ENCODE assay signal across 9 cellular contexts in genomic region chr2:173961346-173961705, GRCh38. TPM values are rescaled to one million over a fixed set of nuclear protein-coding genes. Genes with fewer than 3 reads are reported as not detected.
DNase-seq lines count a peak whose midpoint lies in the region; ATAC-seq and TF ChIP-seq lines count a peak whose summit lies in the region.
"Had no signal": no experiment of that assay in that cellular context is flagged by ENCODE, and none has a peak within 500 bp of the region (broad histone marks: within the 10 kb centered on the region; RNA-seq: fewer than 3 reads in every experiment).

No MANE protein-coding gene starts in this region.

- no peak for TF ChIP-seq CTCF in DND-41 (IDR thresholded peaks at IDR 0.05; ENCODE audit: borderline replicate concordance, extremely low read depth, low read length, poor library complexity, severe bottlenecking)
- TF ChIP-seq CTCF in lower leg skin (IDR thresholded peaks at IDR 0.05), result no peak

- H3K4me3 Mint-ChIP-seq in activated T-helper 17 cell treated with anti-CD3 and anti-CD28 coated beads, Interleukin-2, amount 50 U/mL, for 72 hours, result peak overlapping the region; percentile 90
- H3K4me3 Mint-ChIP-seq in natural killer cell treated with Interleukin-12 subunit alpha and Interleukin-12 subunit beta and Interleukin-15 and Interleukin-18, amount 100 ng/mL, for 72 hours, result peak overlapping the region; percentile 74

- intact Hi-C loops in lower leg skin (cut with DNase I; ENCODE audit: low total_unique reads), result no loop called here

- peaks cover 34% of the 10 kb centered on the region for H4K20me1 ChIP-seq in DND-41 (ENCODE audit: insufficient read depth, low read length)

- H3K27me3 ChIP-seq in DND-41 (ENCODE audit: insufficient read depth, low read length, poor library complexity), result no peaks in the 10 kb centered on the region
- no peaks in the 10 kb centered on the region for H3K27me3 ChIP-seq in HUES48 (ENCODE audit: control insufficient read depth, insufficient read depth, low read length)

- H3K36me3 ChIP-seq in DND-41 (ENCODE audit: insufficient read depth, low read length) (peaks cover 40% of the 10 kb centered on the region), HUES48 (ENCODE audit: control insufficient read depth, insufficient read depth, low read length) (peaks cover 6% of the 10 kb centered on the region; the same call in 1 of the 2 replicates)

- H3K4me1 ChIP-seq in DND-41 (ENCODE audit: insufficient read depth, low read length) (peaks cover 54% of the 10 kb centered on the region), HUES48 (ENCODE audit: control insufficient read depth, insufficient read depth, low read length) (peaks cover 17% of the 10 kb centered on the region)

- H2AFZ ChIP-seq in DND-41 (ENCODE audit: low read depth, low read length), result no peak overlapping the region

- WGBS in lower leg skin, 2 donors, result 85% methylated on average over 1 of the region's 1 CpG

- H3K36me3 Mint-ChIP-seq in activated T-helper 17 cell treated with anti-CD3 and anti-CD28 coated beads, Interleukin-2, amount 50 U/mL, for 72 hours (ENCODE audit: low read depth), result peaks cover 75% of the 10 kb centered on the region
- H3K36me3 Mint-ChIP-seq in natural killer cell treated with Interleukin-12 subunit alpha and Interleukin-12 subunit beta and Interleukin-15 and Interleukin-18, amount 100 ng/mL, for 72 hours, result peaks cover 15% of the 10 kb centered on the region

- H3K9ac ChIP-seq in DND-41 (ENCODE audit: low read depth, low read length) (no peak overlapping the region), HUES48 (ENCODE audit: low read depth, low read length) (no peak overlapping the region)

- peak overlapping the region; percentile 44; the same call in 1 of the 2 replicates for H3K27ac ChIP-seq in DND-41 (ENCODE audit: low read length)
- no peak overlapping the region for H3K27ac ChIP-seq in HUES48 (ENCODE audit: low read depth, low read length)

- H3K9me3 Mint-ChIP-seq in activated T-helper 17 cell treated with anti-CD3 and anti-CD28 coated beads, Interleukin-2, amount 50 U/mL, for 72 hours, result no peaks in the 10 kb centered on the region
- no peaks in the 10 kb centered on the region for H3K9me3 Mint-ChIP-seq in natural killer cell treated with Interleukin-12 subunit alpha and Interleukin-12 subunit beta and Interleukin-15 and Interleukin-18, amount 100 ng/mL, for 72 hours

- peaks cover 44% of the 10 kb centered on the region for H3K4me1 Mint-ChIP-seq in activated T-helper 17 cell treated with anti-CD3 and anti-CD28 coated beads, Interleukin-2, amount 50 U/mL, for 72 hours
- H3K4me1 Mint-ChIP-seq in natural killer cell treated with Interleukin-12 subunit alpha and Interleukin-12 subunit beta and Interleukin-15 and Interleukin-18, amount 100 ng/mL, for 72 hours (ENCODE audit: low read depth in 2 of 2), result peaks cover 53 to 67% of the 10 kb centered on the region in 2 donors

- H3K4me3 ChIP-seq in DND-41 (ENCODE audit: low read depth in 1 of 2, low read length in 2 of 2) (peak overlapping the region in 1 of 2 experiments; percentile 68; a peak in 3 of 4 replicates), HUES48 (ENCODE audit: low read depth, low read length) (0 out of 2 replicates have a peak overlapping the region, but pooled peaks have one; percentile 75), lower leg skin (ENCODE audit: low read depth, poor library complexity, severe bottlenecking) (no peak overlapping the region)

- H3K27me3 Mint-ChIP-seq in activated T-helper 17 cell treated with anti-CD3 and anti-CD28 coated beads, Interleukin-2, amount 50 U/mL, for 72 hours, result no peaks in the 10 kb centered on the region
- H3K27me3 Mint-ChIP-seq in natural killer cell treated with Interleukin-12 subunit alpha and Interleukin-12 subunit beta and Interleukin-15 and Interleukin-18, amount 100 ng/mL, for 72 hours, result no peaks in the 10 kb centered on the region

- H3K4me2 ChIP-seq in DND-41 (ENCODE audit: insufficient read depth, low read length), result peak overlapping the region; percentile 64

- DNase-seq in DND-41 (no peak), lower leg skin (ENCODE audit: low spot score in 2 of 2) (no peak)
- DNase-seq in natural killer cell treated with Interleukin-12 subunit alpha and Interleukin-12 subunit beta and Interleukin-15 and Interleukin-18, amount 100 ng/mL, for 72 hours (ENCODE audit: low spot score), result no peak
- DNase-seq: anterior cingulate cortex, DMS53 had no signal

- H3K79me2 ChIP-seq in DND-41 (ENCODE audit: insufficient read depth, low read length), result peaks cover 83% of the 10 kb centered on the region

- no peaks in the 10 kb centered on the region for H3K9me3 ChIP-seq in DND-41 (ENCODE audit: insufficient read depth, low read length, severe bottlenecking)
- H3K9me3 ChIP-seq in HUES48 (ENCODE audit: control insufficient read depth, insufficient read depth, low read length), result no peaks in the 10 kb centered on the region

- ATAC-seq in DND-41 (ENCODE audit: insufficient read depth, low read depth) (no peak), GM18517 (IDR thresholded peaks at IDR 0.05; ENCODE audit: unreplicated experiment) (no peak), HG02571 (IDR thresholded peaks at IDR 0.05; ENCODE audit: unreplicated experiment) (no peak)
- no peak for ATAC-seq in activated T-helper 17 cell treated with anti-CD3 and anti-CD28 coated beads, Interleukin-2, amount 50 U/mL, for 72 hours (replicated peaks)
- no peak for ATAC-seq in natural killer cell treated with Interleukin-12 subunit alpha and Interleukin-12 subunit beta and Interleukin-15 and Interleukin-18, amount 100 ng/mL, for 72 hours

- peak overlapping the region; percentile 77 for H3K27ac Mint-ChIP-seq in activated T-helper 17 cell treated with anti-CD3 and anti-CD28 coated beads, Interleukin-2, amount 50 U/mL, for 72 hours
- H3K27ac Mint-ChIP-seq in natural killer cell treated with Interleukin-12 subunit alpha and Interleukin-12 subunit beta and Interleukin-15 and Interleukin-18, amount 100 ng/mL, for 72 hours, result peak overlapping the region; percentile 31 to 80

- no peak for TF ChIP-seq POLR2A in lower leg skin (IDR thresholded peaks at IDR 0.05)

RNA-seq across cellular contexts. Expression of gene SP3, which starts 3.8 kb away (rescaled TPM):
- 100 to 1,000 TPM in 1 of 2 donors, 10 to 100 TPM in 1; 84.4 to 103 TPM for total RNA-seq in activated T-helper 17 cell treated with anti-CD3 and anti-CD28 coated beads, Interleukin-2, amount 50 U/mL, for 72 hours
- 10 to 100 TPM; 89.5 to 99.5 TPM for total RNA-seq in natural killer cell treated with Interleukin-12 subunit alpha and Interleukin-12 subunit beta and Interleukin-15 and Interleukin-18, amount 100 ng/mL, for 72 hours
- 100 to 1,000 TPM in 3 of 4 donors, 10 to 100 TPM in 1; 99.1 to 209 (median 124) TPM for total RNA-seq in lower leg skin
